ENCODE assay signal across 8 cellular contexts in genomic region chr10:62804384-62805138, GRCh38. TPM values are rescaled to one million over a fixed set of nuclear protein-coding genes. Genes with fewer than 3 reads are reported as not detected.
DNase-seq lines count a peak whose midpoint lies in the region; FAIRE-seq and TF ChIP-seq lines count a peak whose summit lies in the region.

Gene ADO, plus strand, starts transcription at chr10:62804720. Its CDS starts 340 bp downstream, at chr10:62805060.

- H3K18ac ChIP-seq in neuronal stem cell (ENCODE audit: low read length), result peak within 1 kb of the TSS; percentile 98

- WGBS in neuronal stem cell (ENCODE audit: extremely low coverage in 2 of 2, insufficient read length in 2 of 2, insufficient replicate concordance in 1 of 2), 2 donors, result no CpG with 5 or more reads among the region's 73 CpGs
- 0% methylated on average over 36 to 70 of the region's 73 CpGs for WGBS in testis, 2 donors

- peak within 1 kb of the TSS; percentile 9 for H4K91ac ChIP-seq in neuronal stem cell (ENCODE audit: low read depth, low read length, poor library complexity)

- H3K9me3 ChIP-seq in Loucy (ENCODE audit: insufficient read depth, low read depth, low read length) (no peaks in the 10 kb centered on the region), neuronal stem cell (replicated peaks in 1 of 2; ENCODE audit: control insufficient read depth in 2 of 2, insufficient read depth in 1 of 2, low read depth in 1 of 2, low read length in 2 of 2) (no peaks in the 10 kb centered on the region), testis (no peaks in the 10 kb centered on the region)

- H3K36me3 Mint-ChIP-seq in activated naive CD4-positive, alpha-beta T cell treated with anti-CD3 and anti-CD28 coated beads, Interleukin-2, amount 10 ng/mL, durations not matched to agents 7 days and 5 days, result peaks cover 35% of the 10 kb centered on the region

- TF ChIP-seq CTCF in Loucy (conservative IDR thresholded peaks at IDR 0.05; ENCODE audit: low read length) (no peak), testis (IDR thresholded peaks at IDR 0.05) (no peak)

- H3K9me2 ChIP-seq in Loucy (replicated peaks; ENCODE audit: low read depth, low read length), result no peaks in the 10 kb centered on the region

- H3K4me2 ChIP-seq in Loucy (ENCODE audit: low read depth, low read length, poor library complexity, severe bottlenecking), result peak within 1 kb of the TSS; percentile 98
- H3K4me2 ChIP-seq in neuronal stem cell (ENCODE audit: insufficient read depth, low read length, poor library complexity, severe bottlenecking), result peak within 1 kb of the TSS; percentile 98

- H3K36me3 ChIP-seq in H7 (replicated peaks; ENCODE audit: control insufficient read depth, insufficient read depth, low read length), result no peaks in the 10 kb centered on the region
- no peaks in the 10 kb centered on the region for H3K36me3 ChIP-seq in Loucy (ENCODE audit: insufficient read depth, low read length)
- peaks cover 0 to 35% of the 10 kb centered on the region in 2 donors for H3K36me3 ChIP-seq in neuronal stem cell (replicated peaks in 1 of 2; ENCODE audit: control insufficient read depth in 2 of 2, insufficient read depth in 2 of 2, low read length in 2 of 2)
- H3K36me3 ChIP-seq in testis (ENCODE audit: low read depth, missing control alignments), result no peaks in the 10 kb centered on the region

- no peaks in the 10 kb centered on the region for H3F3A ChIP-seq in Loucy (ENCODE audit: low read depth)

- H3K27ac Mint-ChIP-seq in activated naive CD4-positive, alpha-beta T cell treated with anti-CD3 and anti-CD28 coated beads, Interleukin-2, amount 10 ng/mL, durations not matched to agents 7 days and 5 days, result peak within 1 kb of the TSS; percentile 99

- H4K20me1 ChIP-seq in Loucy (ENCODE audit: insufficient read depth, low read length, poor library complexity, severe bottlenecking), result peaks cover 44% of the 10 kb centered on the region

- H3K79me1 ChIP-seq in neuronal stem cell (ENCODE audit: low read depth, low read length), result peaks cover 6% of the 10 kb centered on the region

- H3K4me3 ChIP-seq in H7 (ENCODE audit: insufficient read depth, low read depth, low read length) (peak within 1 kb of the TSS; percentile 95), Loucy (ENCODE audit: low read length, poor library complexity, severe bottlenecking) (peak within 1 kb of the TSS; percentile 82), neuronal stem cell (ENCODE audit: low read length in 2 of 2) (peak within 1 kb of the TSS; percentile 80 to 100), testis (peak within 1 kb of the TSS; percentile 85 to 86)

- peak within 1 kb of the TSS; percentile 90 for H3K27ac ChIP-seq in neuronal stem cell (replicated peaks; ENCODE audit: low read length)
- H3K27ac ChIP-seq in testis, result peak within 1 kb of the TSS; percentile 97 to 98

- H3K9ac ChIP-seq in Loucy (ENCODE audit: low read depth, low read length, poor library complexity, severe bottlenecking) (peak within 1 kb of the TSS; percentile 85), neuronal stem cell (ENCODE audit: low read depth, low read length, poor library complexity) (peak within 1 kb of the TSS; percentile 100)

- no peak within 1 kb of the TSS for H3K4ac ChIP-seq in neuronal stem cell (ENCODE audit: low read length)

- H3K27me3 ChIP-seq in H7 (ENCODE audit: control insufficient read depth, insufficient read depth, low read length) (no peaks in the 10 kb centered on the region), Loucy (ENCODE audit: insufficient read depth, low read length, poor library complexity, severe bottlenecking) (peaks cover 27% of the 10 kb centered on the region), neuronal stem cell (ENCODE audit: control insufficient read depth in 3 of 3, insufficient read depth in 3 of 3, low read depth in 1 of 3, low read length in 3 of 3) (no peaks in the 10 kb centered on the region), testis (no peaks in the 10 kb centered on the region)

- H2AK5ac ChIP-seq in neuronal stem cell (ENCODE audit: low read depth, low read length), result peak within 1 kb of the TSS; percentile 56

- peaks cover 30% of the 10 kb centered on the region for H3K4me1 ChIP-seq in Loucy (ENCODE audit: insufficient read depth, low read length, poor library complexity, severe bottlenecking)
- peaks cover 6 to 27% of the 10 kb centered on the region in 2 donors for H3K4me1 ChIP-seq in neuronal stem cell (ENCODE audit: control insufficient read depth in 2 of 2, insufficient read depth in 1 of 2, low read depth in 1 of 2, low read length in 2 of 2)
- H3K4me1 ChIP-seq in testis, result peaks cover 11% of the 10 kb centered on the region

- no peak for FAIRE-seq in frontal cortex (lab: Jason Lieb, UNC)

- peak within 1 kb of the TSS; percentile 91 for H2BK5ac ChIP-seq in neuronal stem cell (ENCODE audit: low read length)

- peaks cover 42% of the 10 kb centered on the region for H3K79me2 ChIP-seq in Loucy (ENCODE audit: insufficient read depth, low read length)

- H2AFZ ChIP-seq in Loucy (ENCODE audit: low read length) (peak within 1 kb of the TSS; percentile 87), neuronal stem cell (ENCODE audit: low read length) (peak within 1 kb of the TSS; percentile 91)

- no peak for TF ChIP-seq POLR2A in testis (IDR thresholded peaks at IDR 0.05)

- peaks cover 42% of the 10 kb centered on the region for H3K4me1 Mint-ChIP-seq in activated naive CD4-positive, alpha-beta T cell treated with anti-CD3 and anti-CD28 coated beads, Interleukin-2, amount 10 ng/mL, durations not matched to agents 7 days and 5 days

- H3K4me3 Mint-ChIP-seq in activated naive CD4-positive, alpha-beta T cell treated with anti-CD3 and anti-CD28 coated beads, Interleukin-2, amount 10 ng/mL, durations not matched to agents 7 days and 5 days, result peak within 1 kb of the TSS; percentile 98

- H3K27me3 Mint-ChIP-seq in activated naive CD4-positive, alpha-beta T cell treated with anti-CD3 and anti-CD28 coated beads, Interleukin-2, amount 10 ng/mL, durations not matched to agents 7 days and 5 days, result peaks cover 15% of the 10 kb centered on the region

- no peak within 1 kb of the TSS for H2BK12ac ChIP-seq in neuronal stem cell (ENCODE audit: low read length)

- DNase-seq in G401 (ENCODE audit: low spot score), result peak; percentile 91
- peak; percentile 95 for DNase-seq in H7
- DNase-seq in SK-MEL-5 (ENCODE audit: low read depth, low spot score), result peak; percentile 77
- DNase-seq in activated naive CD4-positive, alpha-beta T cell treated with anti-CD3 and anti-CD28 coated beads, Interleukin-2, amount 10 ng/mL, durations not matched to agents 7 days and 5 days, result peak; percentile 85
- peak; percentile 85 to 93 for DNase-seq in frontal cortex (ENCODE audit: low spot score in 2 of 2)
- DNase-seq in neuronal stem cell (ENCODE audit: low spot score), result peak; percentile 85
- peak; percentile 93 for DNase-seq in testis

- CTCF ChIA-PET in activated naive CD4-positive, alpha-beta T cell treated with anti-CD3 and anti-CD28 coated beads, Interleukin-2, amount 10 ng/mL, durations not matched to agents 7 days and 5 days (lab: Charles Lee), result interaction anchor here (2.0 to 5.8 kb wide), 2 partner anchors 13 to 196 kb away, joined by 5 to 38 read pairs; partner anchors contain the start of gene EGR2

- intact Hi-C loops in testis (cut with DNase I; ENCODE audit: low total_unique reads), result no loop called here

- no peaks in the 10 kb centered on the region for H3K9me3 Mint-ChIP-seq in activated naive CD4-positive, alpha-beta T cell treated with anti-CD3 and anti-CD28 coated beads, Interleukin-2, amount 10 ng/mL, durations not matched to agents 7 days and 5 days

- no peak within 1 kb of the TSS for H2BK120ac ChIP-seq in neuronal stem cell (ENCODE audit: low read depth, low read length)

- peak within 1 kb of the TSS; percentile 58 for H2BK15ac ChIP-seq in neuronal stem cell (ENCODE audit: low read length)

- peak within 1 kb of the TSS; percentile 17 for H4K8ac ChIP-seq in neuronal stem cell (ENCODE audit: low read depth, low read length)

- in situ Hi-C loops in G401 (cut with HindIII; ENCODE audit: low sequenced_read_pairs), result no loop called here
- in situ Hi-C loops in SK-MEL-5 (cut with HindIII; ENCODE audit: low pct_unique_long_range_greater_than_20kb, low sequenced_read_pairs), result no loop called here

- peak within 1 kb of the TSS; percentile 99 for H3K23ac ChIP-seq in neuronal stem cell (ENCODE audit: low read depth, low read length, poor library complexity)

- H3K14ac ChIP-seq in neuronal stem cell (ENCODE audit: low read length), result peak within 1 kb of the TSS; percentile 100

RNA-seq across cellular contexts. Expression of gene ADO, which starts in this region (rescaled TPM):
- 33.9 and 42.1 TPM in 2 replicates for total RNA-seq in G401 (2014; rRNA removed; shearing (Covaris generic))
- total RNA-seq in H7 (2014; rRNA removed; shearing (Covaris generic)), result 48.5 and 51.0 TPM in 2 replicates
- 29.3 and 32.8 TPM in 2 replicates for total RNA-seq in SK-MEL-5 (2014; rRNA removed; shearing (Covaris generic))
- 28.5 and 31.4 TPM in 2 replicates for polyA plus RNA-seq in SK-MEL-5 (2015; cell fraction: cytosol; rRNA removed)
- 17.6 and 22.7 TPM in 2 replicates for polyA plus RNA-seq in SK-MEL-5 (2015; cell fraction: nucleus; rRNA removed)
- 42.4 TPM for total RNA-seq in frontal cortex
- polyA plus RNA-seq in neuronal stem cell (2013, experiment 1 of 2), result 20.4 TPM
- polyA plus RNA-seq in neuronal stem cell (2013, experiment 2 of 2), result 21.1 TPM
- total RNA-seq in testis, result 10 to 100 TPM; 65.9 to 87.8 TPM
- 93.9 TPM for polyA plus RNA-seq in testis (ENCODE audit: insufficient read depth, low read depth, low replicate concordance)

Comparison
In these comparisons a context has a peak if more than half of its experiments do, and no peak if none do; other contexts are left out.
1. Peak in every context shown above with its lines: DNase-seq, H3K4me3 ChIP-seq and H3K27ac ChIP-seq.